In genomic region chr2:10405441-10405840, GRCh38 we compare ENCODE assay signal across 9 cellular contexts. TPM values are rescaled to one million over a fixed set of nuclear protein-coding genes. Genes with fewer than 3 reads are reported as not detected.
A peak's percentile ranks its signal among the peaks of the same experiment; 100 is the strongest.
DNase-seq lines count a peak whose midpoint lies in the region; ATAC-seq and TF ChIP-seq lines count a peak whose summit lies in the region.
"Had no signal": no experiment of that assay in that cellular context is flagged by ENCODE, and none has a peak within 500 bp of the region (broad histone marks: within the 10 kb centered on the region; RNA-seq: fewer than 3 reads in every experiment).

No MANE protein-coding gene starts in this region.

- H3K27ac ChIP-seq in body of pancreas (peak overlapping the region; percentile 22 to 89 (median 89)), right cardiac atrium (ENCODE audit: low read length) (peak overlapping the region; percentile 1), substantia nigra (ENCODE audit: low read depth, low read length, poor library complexity, severe bottlenecking) (no peak overlapping the region)

- 59 to 60% methylated on average over 5 to 11 of the region's 13 CpGs for WGBS in body of pancreas, 2 donors
- 62% methylated on average over 13 of the region's 13 CpGs for WGBS in right cardiac atrium

- DNase-seq in HFF-Myc (ENCODE audit: extremely low read depth, low read depth) (peak; percentile 88), body of pancreas (peak; percentile 53 to 85 (median 75)), right cardiac atrium (peak; percentile 68 to 71 (median 68)), substantia nigra (lab: John Stamatoyannopoulos, UW) (peak in 34 of 49 donors; percentile 16 to 93 (median 41)), NCI-H2081 treated with DMSO at 0.1 percent for 48 hours (lab: John Stamatoyannopoulos, UW) (no peak)
- no peak for DNase-seq in activated naive CD4-positive, alpha-beta T cell treated with anti-CD3 and anti-CD28 coated beads, Interleukin-2, amount 50 U/mL, for 16 hours
- DNase-seq: stimulated activated CD4-positive, alpha-beta T cell treated with anti-CD3 and anti-CD28 coated beads, Interleukin-4, amount 100 ng/mL, for 4 hours had no signal

- intact Hi-C loops in body of pancreas (cut with DNase I) (no loop called here), right cardiac atrium (cut with DNase I) (loop anchor here in 2 of 4 donors (5.0 to 10.0 kb wide), 4 partner anchors 98 to 278 kb away; partner anchors contain the start of gene HPCAL1 (in 1 of the 2))

- no peak for TF ChIP-seq POLR2A in body of pancreas (IDR thresholded peaks at IDR 0.05)

- no peak overlapping the region for H3K4me3 ChIP-seq in HFF-Myc (replicated peaks; ENCODE audit: low read depth, low read length)
- H3K4me3 ChIP-seq in body of pancreas: no peak overlapping the region
- H3K4me3 ChIP-seq in right cardiac atrium (ENCODE audit: low read length): no peak overlapping the region

- H3K4me1 ChIP-seq in body of pancreas: peaks cover 54% of the 10 kb centered on the region
- peaks cover 20% of the 10 kb centered on the region for H3K4me1 ChIP-seq in right cardiac atrium (ENCODE audit: control insufficient read depth, insufficient read depth, low read length)

- H3K9me3 ChIP-seq in body of pancreas (no peaks in the 10 kb centered on the region), right cardiac atrium (ENCODE audit: control insufficient read depth, low read length) (no peaks in the 10 kb centered on the region)

- H3K27me3 ChIP-seq in body of pancreas (no peaks in the 10 kb centered on the region), right cardiac atrium (ENCODE audit: control insufficient read depth, insufficient read depth) (no peaks in the 10 kb centered on the region)

- no peaks in the 10 kb centered on the region for H3K36me3 ChIP-seq in body of pancreas (replicated peaks in 1 of 2; ENCODE audit: insufficient read depth in 1 of 2, low read depth in 2 of 2)

- TF ChIP-seq CTCF in HFF-Myc (IDR thresholded peaks at IDR 0.05; ENCODE audit: low read depth, low read length, missing control alignments) (no peak), body of pancreas (IDR thresholded peaks at IDR 0.05) (no peak)

- peak; percentile 5 for ATAC-seq in body of pancreas
- peak; percentile 46 to 63 for ATAC-seq in right cardiac atrium
- ATAC-seq in HG02623 (IDR thresholded peaks at IDR 0.05; ENCODE audit: unreplicated experiment): no peak
- no peak for ATAC-seq in GM18873 (IDR thresholded peaks at IDR 0.05; ENCODE audit: low FRiP score, unreplicated experiment)

RNA-seq across cellular contexts. Expression of gene ODC1, which starts 42.7 kb away (rescaled TPM):
- total RNA-seq in body of pancreas: 10 to 100 TPM; 31.9 to 59.7 TPM
- 10 to 100 TPM; 35.2 to 47.9 (median 39.8) TPM for total RNA-seq in right cardiac atrium
- polyA plus RNA-seq in right cardiac atrium: 17.3 TPM

Comparison
In these comparisons a context has a peak if more than half of its experiments do, and no peak if none do; other contexts are left out.
1. DNase-seq: peak in HFF-Myc (single experiment), body of pancreas (4 of 4), right cardiac atrium (3 of 3) and substantia nigra (34 of 49); none in NCI-H2081 treated with DMSO at 0.1 percent for 48 hours (single experiment) and activated naive CD4-positive, alpha-beta T cell treated with anti-CD3 and anti-CD28 coated beads, Interleukin-2, amount 50 U/mL, for 16 hours (single experiment).
2. ATAC-seq: peak in body of pancreas (single experiment) and right cardiac atrium (2 of 2); none in HG02623 (single experiment) and GM18873 (single experiment).